ENCODE assay signal across 10 cellular contexts in genomic region chr4:139595989-139596679, GRCh38. TPM values are rescaled to one million over a fixed set of nuclear protein-coding genes. Genes with fewer than 3 reads are reported as not detected.
A peak's percentile ranks its signal among the peaks of the same experiment; 100 is the strongest.
DNase-seq lines count a peak whose midpoint lies in the region; ATAC-seq and TF ChIP-seq lines count a peak whose summit lies in the region.
"Had no signal": no experiment of that assay in that cellular context is flagged by ENCODE, and none has a peak within 500 bp of the region (broad histone marks: within the 10 kb centered on the region; RNA-seq: fewer than 3 reads in every experiment).

No MANE protein-coding gene starts in this region.

- H3K4me1 ChIP-seq in A673 (ENCODE audit: insufficient read depth, low read length, poor library complexity, severe bottlenecking) (peaks cover 20% of the 10 kb centered on the region), mesenchymal stem cell (ENCODE audit: control insufficient read depth, insufficient read depth, low read depth, low read length) (peaks cover 14% of the 10 kb centered on the region)

- H2AK5ac ChIP-seq in mesenchymal stem cell (ENCODE audit: low read length, severe bottlenecking), result peak overlapping the region; percentile 38

- peak; percentile 36 for DNase-seq in A673 (ENCODE audit: low spot score)
- peak; percentile 25 for DNase-seq in LHCN-M2 (ENCODE audit: low read depth)
- no peak for DNase-seq in epithelial cell of prostate (ENCODE audit: low read depth, low spot score)
- peak; percentile 25 for DNase-seq in mesenchymal stem cell
- no peak for DNase-seq in effector CD4-positive, alpha-beta T cell

- no peak overlapping the region for H2BK120ac ChIP-seq in mesenchymal stem cell (ENCODE audit: low read depth, low read length)

- H3K18ac ChIP-seq in mesenchymal stem cell (ENCODE audit: low read depth in 1 of 2, low read length in 2 of 2), result no peak overlapping the region

- H3K27me3 ChIP-seq in A673 (replicated peaks; ENCODE audit: insufficient read depth, low read depth, low read length, poor library complexity) (no peaks in the 10 kb centered on the region), mesenchymal stem cell (ENCODE audit: control insufficient read depth in 1 of 2, insufficient read depth in 1 of 2, low read length in 2 of 2) (no peaks in the 10 kb centered on the region)

- no peak overlapping the region for H2BK12ac ChIP-seq in mesenchymal stem cell (ENCODE audit: low read length in 2 of 2)

- H2BK5ac ChIP-seq in mesenchymal stem cell (ENCODE audit: low read depth, low read length, poor library complexity, severe bottlenecking), result no peak overlapping the region

- 53% methylated on average over 4 of the region's 4 CpGs for WGBS in mesenchymal stem cell

- no peak overlapping the region for H3K4me3 ChIP-seq in A673 (ENCODE audit: low read depth, low read length, poor library complexity, severe bottlenecking)
- peak overlapping the region in 1 of 2 experiments; percentile 39 for H3K4me3 ChIP-seq in mesenchymal stem cell (ENCODE audit: insufficient read depth in 1 of 2, low read depth in 1 of 2, low read length in 2 of 2)

- H3K4me2 ChIP-seq in mesenchymal stem cell (ENCODE audit: low read length, poor library complexity, severe bottlenecking), result no peak overlapping the region

- H3K36me3 ChIP-seq in A673 (ENCODE audit: insufficient read depth, low read length, poor library complexity, severe bottlenecking), result no peaks in the 10 kb centered on the region
- peaks cover 0 to 3% of the 10 kb centered on the region in 2 experiments for H3K36me3 ChIP-seq in mesenchymal stem cell (ENCODE audit: control insufficient read depth in 1 of 2, insufficient read depth in 2 of 2, low read depth in 1 of 2, low read length in 2 of 2)

- H4K91ac ChIP-seq in mesenchymal stem cell (ENCODE audit: low read length), result no peak overlapping the region

- H3K27me3 Mint-ChIP-seq in stimulated activated memory B cell treated with anti-CD40 and anti-IgM and Interleukin-4, amounts not matched to agents 10 μg/mL and 1 μg/mL and 100 μg/mL, for 72 hours, result peaks cover 30% of the 10 kb centered on the region

- intact Hi-C loops in A673 (cut with micrococcal nuclease; ENCODE audit: unreplicated experiment), result no loop called here

- CTCF ChIA-PET in A673 (lab: Charles Lee), result interaction anchor here (0.6 kb wide), 1 partner anchor 19 kb away, joined by 3 read pairs; no protein-coding TSS in a partner anchor

- H3K27ac ChIP-seq in A673 (ENCODE audit: low read depth, low read length, poor library complexity, severe bottlenecking), result no peak overlapping the region
- H3K27ac ChIP-seq in epithelial cell of prostate, result peak overlapping the region; percentile 41
- H3K27ac ChIP-seq in mesenchymal stem cell (ENCODE audit: low read length, poor library complexity, severe bottlenecking), result no peak overlapping the region

- BruUV-seq in A673 (replicated peaks; lab: Mats Ljungman, UMichigan), result no TSS peak

- peak overlapping the region in 1 of 2 experiments; percentile 91 for H3K23ac ChIP-seq in mesenchymal stem cell (ENCODE audit: low read length in 2 of 2)

- peak overlapping the region; percentile 62 for H3K9ac ChIP-seq in mesenchymal stem cell (ENCODE audit: low read length)

- H3K9me3 Mint-ChIP-seq in stimulated activated memory B cell treated with anti-CD40 and anti-IgM and Interleukin-4, amounts not matched to agents 10 μg/mL and 1 μg/mL and 100 μg/mL, for 72 hours, result peaks cover 4% of the 10 kb centered on the region
- H3K9me3 Mint-ChIP-seq: activated T-helper 17 cell treated with anti-CD3 and anti-CD28 coated beads, Interleukin-2, amount 50 U/mL, for 72 hours; memory B cell had no signal

- H2BK15ac ChIP-seq in mesenchymal stem cell (ENCODE audit: low read depth, poor library complexity, severe bottlenecking), result no peak overlapping the region

- H3K4ac ChIP-seq in mesenchymal stem cell (ENCODE audit: low read depth in 1 of 2, low read length in 2 of 2), result no peak overlapping the region

- ATAC-seq in GM21528 (IDR thresholded peaks at IDR 0.05; ENCODE audit: low FRiP score, unreplicated experiment) (no peak), GM18867 (IDR thresholded peaks at IDR 0.05; ENCODE audit: unreplicated experiment) (no peak)
- no peak for ATAC-seq in stimulated activated memory B cell treated with anti-CD40 and anti-IgM and Interleukin-4, amounts not matched to agents 10 μg/mL and 1 μg/mL and 100 μg/mL, for 72 hours
- ATAC-seq: activated T-helper 17 cell treated with anti-CD3 and anti-CD28 coated beads, Interleukin-2, amount 50 U/mL, for 72 hours had no signal

- H3K4me3 Mint-ChIP-seq in stimulated activated memory B cell treated with anti-CD40 and anti-IgM and Interleukin-4, amounts not matched to agents 10 μg/mL and 1 μg/mL and 100 μg/mL, for 72 hours, result no peak overlapping the region
- H3K4me3 Mint-ChIP-seq: activated T-helper 17 cell treated with anti-CD3 and anti-CD28 coated beads, Interleukin-2, amount 50 U/mL, for 72 hours; memory B cell had no signal

- no peaks in the 10 kb centered on the region for H3K36me3 Mint-ChIP-seq in stimulated activated memory B cell treated with anti-CD40 and anti-IgM and Interleukin-4, amounts not matched to agents 10 μg/mL and 1 μg/mL and 100 μg/mL, for 72 hours
- H3K36me3 Mint-ChIP-seq: memory B cell had no signal

- no peaks in the 10 kb centered on the region for H3K4me1 Mint-ChIP-seq in stimulated activated memory B cell treated with anti-CD40 and anti-IgM and Interleukin-4, amounts not matched to agents 10 μg/mL and 1 μg/mL and 100 μg/mL, for 72 hours
- H3K4me1 Mint-ChIP-seq: activated T-helper 17 cell treated with anti-CD3 and anti-CD28 coated beads, Interleukin-2, amount 50 U/mL, for 72 hours; memory B cell had no signal

- no peak overlapping the region for H4K8ac ChIP-seq in mesenchymal stem cell (ENCODE audit: low read length)

- TF ChIP-seq CTCF in A673 (conservative IDR thresholded peaks at IDR 0.05; ENCODE audit: low read depth, low read length), result no peak

- H3K79me1 ChIP-seq in mesenchymal stem cell (replicated peaks; ENCODE audit: low read length, poor library complexity, severe bottlenecking), result no peaks in the 10 kb centered on the region

- no peak overlapping the region for H3K27ac Mint-ChIP-seq in stimulated activated memory B cell treated with anti-CD40 and anti-IgM and Interleukin-4, amounts not matched to agents 10 μg/mL and 1 μg/mL and 100 μg/mL, for 72 hours
- H3K27ac Mint-ChIP-seq: activated T-helper 17 cell treated with anti-CD3 and anti-CD28 coated beads, Interleukin-2, amount 50 U/mL, for 72 hours; memory B cell had no signal

- no peaks in the 10 kb centered on the region for H3K9me3 ChIP-seq in A673 (ENCODE audit: low read depth, low read length, poor library complexity, severe bottlenecking)
- H3K9me3 ChIP-seq in mesenchymal stem cell (ENCODE audit: control insufficient read depth, low read length), result no peaks in the 10 kb centered on the region

- no peak overlapping the region for H3K14ac ChIP-seq in mesenchymal stem cell (ENCODE audit: low read length in 2 of 2)

- no peak overlapping the region for H2AFZ ChIP-seq in mesenchymal stem cell (ENCODE audit: low read depth, low read length)

- POLR2A ChIA-PET in A673 (lab: Charles Lee; ENCODE audit: low non-redundant PET), result no interaction called here

RNA-seq across cellular contexts. Expression of gene SETD7, which starts 40.1 kb away (rescaled TPM):
- total RNA-seq in A673 (2021) (52.8 and 54.6 TPM in 2 replicates), LHCN-M2 (2014; rRNA removed) (41.2 and 45.5 TPM in 2 replicates)
- 13.8 TPM for polyA plus RNA-seq in LHCN-M2 (2012)
- 26.4 TPM for polyA plus RNA-seq in mesenchymal stem cell (2013, experiment 1 of 2)
- 25.9 TPM for polyA plus RNA-seq in mesenchymal stem cell (2013, experiment 2 of 2)

Comparison
In these comparisons a context has a peak if more than half of its experiments do, and no peak if none do; other contexts are left out.
1. DNase-seq: peak in A673 (single experiment), LHCN-M2 (single experiment) and mesenchymal stem cell (single experiment); none in epithelial cell of prostate (single experiment) and effector CD4-positive, alpha-beta T cell (single experiment).